In the genomic region with DNA sequence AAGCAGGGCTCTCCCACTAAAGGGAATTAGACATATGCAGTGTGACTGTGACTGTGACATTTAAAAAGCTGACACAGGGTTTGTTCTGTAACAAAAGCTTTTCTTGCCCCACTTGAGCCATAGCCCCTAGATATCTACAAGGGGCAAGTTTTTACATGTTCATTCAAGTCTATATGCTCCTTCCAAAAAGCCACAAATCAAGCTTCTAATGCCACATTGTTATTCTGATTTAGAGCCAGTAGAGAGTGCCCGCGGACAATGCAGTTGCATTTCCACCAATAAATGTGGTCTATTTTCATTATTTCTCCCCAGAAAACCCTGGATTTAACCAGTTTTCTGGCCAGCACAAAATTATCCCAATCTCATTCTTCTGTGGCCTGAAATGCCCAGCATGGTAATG, we compare ENCODE assay signal across 12 cellular contexts. TPM values are rescaled to one million over a fixed set of nuclear protein-coding genes. Genes with fewer than 3 reads are reported as not detected.
DNase-seq lines count a peak whose midpoint lies in the region; ATAC-seq and TF ChIP-seq lines count a peak whose summit lies in the region.
"Had no signal": no experiment of that assay in that cellular context is flagged by ENCODE, and none has a peak within 500 bp of the region (broad histone marks: within the 10 kb centered on the region; RNA-seq: fewer than 3 reads in every experiment).

No MANE protein-coding gene starts in this region.

- intact Hi-C loops in activated naive CD4-positive, alpha-beta T cell treated with anti-CD3 and anti-CD28 coated beads for 36 hours (cut with micrococcal nuclease): loop anchor here (5.0 to 10.0 kb wide), 2 partner anchors 587 to 950 kb away; a partner anchor contains a TSS

- H3K4me2 ChIP-seq in OCI-LY3 (ENCODE audit: low read length): peak overlapping the region; percentile 25

- H2AFZ ChIP-seq in OCI-LY3 (ENCODE audit: low read depth, low read length): no peak overlapping the region

- TF ChIP-seq CTCF in OCI-LY3 (IDR thresholded peaks at IDR 0.05; ENCODE audit: low read depth, low read length): no peak

- no peaks in the 10 kb centered on the region for H3K27me3 ChIP-seq in OCI-LY3 (ENCODE audit: low read depth, low read length)

- peak overlapping the region; percentile 18; the same call in 1 of the 2 replicates for H3K27ac ChIP-seq in OCI-LY3 (ENCODE audit: low read length)

- no peak overlapping the region for H3K4me3 ChIP-seq in OCI-LY3 (ENCODE audit: low read length)

- H3K9ac ChIP-seq in OCI-LY3 (ENCODE audit: low read length): no peak overlapping the region

- no peak for ATAC-seq in central memory CD8-positive, alpha-beta T cell (replicated peaks; ENCODE audit: extremely low read depth, poor library complexity, severe bottlenecking)
- ATAC-seq in stimulated activated memory B cell treated with anti-CD40 and anti-IgM and Interleukin-4, amounts not matched to agents 10 μg/mL and 1 μg/mL and 100 μg/mL, for 72 hours: no peak

- no peaks in the 10 kb centered on the region for H3K9me3 Mint-ChIP-seq in activated naive CD4-positive, alpha-beta T cell treated with anti-CD3 and anti-CD28 coated beads for 36 hours
- H3K9me3 Mint-ChIP-seq in central memory CD8-positive, alpha-beta T cell: no peaks in the 10 kb centered on the region
- H3K9me3 Mint-ChIP-seq in stimulated activated memory B cell treated with anti-CD40 and anti-IgM and Interleukin-4, amounts not matched to agents 10 μg/mL and 1 μg/mL and 100 μg/mL, for 72 hours: no peaks in the 10 kb centered on the region

- peaks cover 39% of the 10 kb centered on the region for H3K36me3 Mint-ChIP-seq in activated naive CD4-positive, alpha-beta T cell treated with anti-CD3 and anti-CD28 coated beads for 36 hours (ENCODE audit: low read depth)
- peaks cover 38% of the 10 kb centered on the region for H3K36me3 Mint-ChIP-seq in central memory CD8-positive, alpha-beta T cell (ENCODE audit: insufficient read depth)
- H3K36me3 Mint-ChIP-seq in stimulated activated memory B cell treated with anti-CD40 and anti-IgM and Interleukin-4, amounts not matched to agents 10 μg/mL and 1 μg/mL and 100 μg/mL, for 72 hours: peaks cover 70% of the 10 kb centered on the region

- H3K4me1 Mint-ChIP-seq in activated naive CD4-positive, alpha-beta T cell treated with anti-CD3 and anti-CD28 coated beads for 36 hours (ENCODE audit: low read depth): peaks cover 94% of the 10 kb centered on the region
- H3K4me1 Mint-ChIP-seq in central memory CD8-positive, alpha-beta T cell: peaks cover 94% of the 10 kb centered on the region
- peaks cover 94% of the 10 kb centered on the region for H3K4me1 Mint-ChIP-seq in stimulated activated memory B cell treated with anti-CD40 and anti-IgM and Interleukin-4, amounts not matched to agents 10 μg/mL and 1 μg/mL and 100 μg/mL, for 72 hours

- peaks cover 77% of the 10 kb centered on the region for H4K20me1 ChIP-seq in OCI-LY3 (ENCODE audit: insufficient read depth, low read length)

- H3K4me1 ChIP-seq in OCI-LY3 (ENCODE audit: low read length): peaks cover 97% of the 10 kb centered on the region

- peaks cover 48% of the 10 kb centered on the region for H3K36me3 ChIP-seq in OCI-LY3 (replicated peaks; ENCODE audit: low read depth, low read length)

- DNase-seq in activated naive CD4-positive, alpha-beta T cell treated with anti-CD3 and anti-CD28 coated beads for 36 hours: no peak
- no peak for DNase-seq in activated naive CD4-positive, alpha-beta T cell (lab: John Stamatoyannopoulos, UW)
- DNase-seq in central memory CD8-positive, alpha-beta T cell (ENCODE audit: low spot score in 2 of 2): no peak
- DNase-seq in OCI-M1 (lab: John Stamatoyannopoulos, UW) (no peak), C1 segment of cervical spinal cord (lab: John Stamatoyannopoulos, UW) (no peak), anterior cingulate cortex (lab: John Stamatoyannopoulos, UW) (no peak)
- DNase-seq: activated CD4-positive, CD25-positive, alpha-beta regulatory T cell treated with anti-CD3 and anti-CD28 coated beads, Interleukin-2, amount 50 U/mL, for 72 hours; NCI-H446 treated with DMSO at 0.1 percent for 48 hours; SHP77 treated with DMSO at 0.1 percent for 48 hours had no signal

- no peaks in the 10 kb centered on the region for H3K27me3 Mint-ChIP-seq in activated naive CD4-positive, alpha-beta T cell treated with anti-CD3 and anti-CD28 coated beads for 36 hours (ENCODE audit: low read depth)
- H3K27me3 Mint-ChIP-seq in central memory CD8-positive, alpha-beta T cell: no peaks in the 10 kb centered on the region
- H3K27me3 Mint-ChIP-seq in stimulated activated memory B cell treated with anti-CD40 and anti-IgM and Interleukin-4, amounts not matched to agents 10 μg/mL and 1 μg/mL and 100 μg/mL, for 72 hours: no peaks in the 10 kb centered on the region

- peaks cover 100% of the 10 kb centered on the region for H3K79me2 ChIP-seq in OCI-LY3 (ENCODE audit: low read length)

- CTCF ChIA-PET in activated naive CD4-positive, alpha-beta T cell treated with anti-CD3 and anti-CD28 coated beads for 36 hours (lab: Charles Lee): interaction anchor here (0.7 to 8.7 kb wide), 17 partner anchors 6 to 180 kb away, joined by 3 to 76 read pairs (median 5); a partner anchor contains a TSS

- no peaks in the 10 kb centered on the region for H3K9me3 ChIP-seq in OCI-LY3 (ENCODE audit: insufficient read depth, low read length)

- H3K4me3 Mint-ChIP-seq in activated naive CD4-positive, alpha-beta T cell treated with anti-CD3 and anti-CD28 coated beads for 36 hours: peak overlapping the region; percentile 39
- peak overlapping the region; percentile 75 for H3K4me3 Mint-ChIP-seq in central memory CD8-positive, alpha-beta T cell
- H3K4me3 Mint-ChIP-seq in stimulated activated memory B cell treated with anti-CD40 and anti-IgM and Interleukin-4, amounts not matched to agents 10 μg/mL and 1 μg/mL and 100 μg/mL, for 72 hours: no peak overlapping the region

- H3K27ac Mint-ChIP-seq in activated naive CD4-positive, alpha-beta T cell treated with anti-CD3 and anti-CD28 coated beads for 36 hours: peak overlapping the region; percentile 91
- H3K27ac Mint-ChIP-seq in central memory CD8-positive, alpha-beta T cell (ENCODE audit: low read depth): peak overlapping the region; percentile 81
- peak overlapping the region; percentile 70 for H3K27ac Mint-ChIP-seq in stimulated activated memory B cell treated with anti-CD40 and anti-IgM and Interleukin-4, amounts not matched to agents 10 μg/mL and 1 μg/mL and 100 μg/mL, for 72 hours

RNA-seq across cellular contexts. Expression of a gene that starts 9.9 kb away (rescaled TPM):
- 10 to 100 TPM; 43.0 to 46.7 TPM for total RNA-seq in activated naive CD4-positive, alpha-beta T cell treated with anti-CD3 and anti-CD28 coated beads for 36 hours
- total RNA-seq: LHCN-M2 had no signal
